8 cellular contexts compared by ENCODE assay signal in the genomic region with DNA sequence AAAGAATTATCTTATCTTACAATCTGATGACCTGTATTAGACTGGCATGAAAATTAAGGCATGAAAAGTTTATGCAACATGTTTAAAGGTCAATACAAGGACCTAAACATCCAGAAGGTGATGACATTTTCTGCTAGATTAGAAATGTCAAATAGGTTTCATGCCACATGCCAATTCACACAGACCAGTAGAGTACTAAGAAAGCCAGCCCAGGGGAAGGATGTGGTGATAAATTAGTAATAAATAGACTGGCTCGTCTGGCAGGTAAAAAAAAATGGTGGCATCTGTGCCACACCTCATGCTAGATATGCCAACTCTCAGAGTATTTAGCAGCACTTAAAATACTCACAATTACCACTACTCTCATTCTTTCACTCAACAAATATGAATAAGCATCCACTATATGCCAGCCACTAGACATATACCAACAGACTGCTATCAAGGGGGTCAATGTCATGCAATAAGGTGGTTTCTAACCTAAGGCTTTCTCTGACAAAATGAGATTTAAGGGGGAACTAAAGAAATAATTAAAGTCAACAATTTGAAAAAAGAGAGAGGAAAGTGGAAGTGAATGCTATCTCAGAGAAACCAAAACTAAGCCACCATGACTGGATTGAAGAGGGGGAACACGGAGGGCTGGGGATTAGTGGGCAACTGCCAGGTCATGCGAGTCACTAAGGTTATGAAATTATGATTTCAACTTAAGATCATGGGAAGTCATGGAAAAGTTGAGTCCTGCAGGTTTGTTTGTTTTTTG.
A peak's percentile ranks its signal among the peaks of the same experiment; 100 is the strongest.
DNase-seq lines count a peak whose midpoint lies in the region; ATAC-seq and TF ChIP-seq lines count a peak whose summit lies in the region.

No MANE protein-coding gene starts in this region.

- H3K4me3 Mint-ChIP-seq in nephron progenitor cell = no peak overlapping the region

- intact Hi-C loops in PC-9 (cut with micrococcal nuclease; ENCODE audit: unreplicated experiment) = no loop called here

- H3K27me3 ChIP-seq in PC-9 (ENCODE audit: insufficient read depth, low read depth) = no peaks in the 10 kb centered on the region

- peaks cover 3% of the 10 kb centered on the region for H3K27me3 Mint-ChIP-seq in nephron progenitor cell (ENCODE audit: low read depth, poor library complexity)

- H3K4me1 Mint-ChIP-seq in nephron progenitor cell = no peaks in the 10 kb centered on the region

- H3K36me3 ChIP-seq in PC-9 (ENCODE audit: low read depth) = no peaks in the 10 kb centered on the region

- no peaks in the 10 kb centered on the region for H3F3A ChIP-seq in PC-9 (ENCODE audit: insufficient read depth, low read depth)

- H3K9me3 Mint-ChIP-seq in nephron progenitor cell = no peaks in the 10 kb centered on the region

- no peak overlapping the region for H3K27ac ChIP-seq in PC-9

- no peaks in the 10 kb centered on the region for H3K9me3 ChIP-seq in PC-9 (ENCODE audit: insufficient read depth, low read depth)

- peak; percentile 80 for DNase-seq in OCI-M1 (lab: John Stamatoyannopoulos, UW)
- DNase-seq in nephron progenitor cell = no peak
- no peak for DNase-seq in NCI-H69 (lab: John Stamatoyannopoulos, UW)
- no peak for DNase-seq in PC-9
- no peak for DNase-seq in effector CD4-positive, alpha-beta T cell

- H4K20me1 ChIP-seq in PC-9 (ENCODE audit: insufficient read depth) = no peaks in the 10 kb centered on the region

- 0 out of 2 replicates have a peak, but pooled peaks cover 4% of the 10 kb centered on the region for H3K9me2 ChIP-seq in PC-9 (ENCODE audit: insufficient read depth)

- H2AFZ ChIP-seq in PC-9 = no peak overlapping the region

- H3K4me1 ChIP-seq in PC-9 (replicated peaks; ENCODE audit: insufficient read depth) = peaks cover under 1% of the 10 kb centered on the region

- POLR2A ChIA-PET in PC-9 (lab: Charles Lee; ENCODE audit: unreplicated experiment) = no interaction called here

- H3K27ac Mint-ChIP-seq in nephron progenitor cell = peak overlapping the region; percentile 6

- H3K4me3 ChIP-seq in PC-9 = no peak overlapping the region

- no peak for TF ChIP-seq CTCF in nephron progenitor cell (IDR thresholded peaks at IDR 0.05)
- TF ChIP-seq CTCF in PC-9 (conservative IDR thresholded peaks at IDR 0.05) = no peak

- ATAC-seq in GM18909 (IDR thresholded peaks at IDR 0.05; ENCODE audit: poor library complexity, unreplicated experiment) = peak; percentile 61
- ATAC-seq in HG02798 (IDR thresholded peaks at IDR 0.05; ENCODE audit: poor library complexity, unreplicated experiment) = peak; percentile 56
- no peak for ATAC-seq in HG02840 (IDR thresholded peaks at IDR 0.05; ENCODE audit: low FRiP score, unreplicated experiment)

- no peaks in the 10 kb centered on the region for H3K79me2 ChIP-seq in PC-9 (ENCODE audit: low read depth)

- BruUV-seq in PC-9 (replicated peaks; lab: Mats Ljungman, UMichigan) = no TSS peak

- H3K4me2 ChIP-seq in PC-9 = no peak overlapping the region

- CTCF ChIA-PET in PC-9 (lab: Charles Lee) = no interaction called here

- H3K36me3 Mint-ChIP-seq in nephron progenitor cell (ENCODE audit: low read depth) = no peaks in the 10 kb centered on the region
